ENCODE assay signal across 1 cellular context in genomic region chr7:24923172-24923865, GRCh38.
TF ChIP-seq lines count a peak whose summit lies in the region.

No MANE protein-coding gene starts in this region.

TF ChIP-seq in WTC11, 78 proteins besides CTCF, POLR2A, EP300 and RAD21 (continued from another document):
- TF ChIP-seq GTF2I (CRISPR knock-in tag; conservative IDR thresholded peaks at IDR 0.05): no peak
- TF ChIP-seq, protein P1, sequence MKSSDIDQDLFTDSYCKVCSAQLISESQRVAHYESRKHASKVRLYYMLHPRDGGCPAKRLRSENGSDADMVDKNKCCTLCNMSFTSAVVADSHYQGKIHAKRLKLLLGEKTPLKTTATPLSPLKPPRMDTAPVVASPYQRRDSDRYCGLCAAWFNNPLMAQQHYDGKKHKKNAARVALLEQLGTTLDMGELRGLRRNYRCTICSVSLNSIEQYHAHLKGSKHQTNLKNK (CRISPR knock-in tag; IDR thresholded peaks at IDR 0.05): no peak
- TF ChIP-seq ZNF396 (CRISPR knock-in tag; IDR thresholded peaks at IDR 0.05; ENCODE audit: borderline replicate concordance): no peak
- no peak for TF ChIP-seq SMAD4 (CRISPR knock-in tag; IDR thresholded peaks at IDR 0.05)
- TF ChIP-seq, protein P2, sequence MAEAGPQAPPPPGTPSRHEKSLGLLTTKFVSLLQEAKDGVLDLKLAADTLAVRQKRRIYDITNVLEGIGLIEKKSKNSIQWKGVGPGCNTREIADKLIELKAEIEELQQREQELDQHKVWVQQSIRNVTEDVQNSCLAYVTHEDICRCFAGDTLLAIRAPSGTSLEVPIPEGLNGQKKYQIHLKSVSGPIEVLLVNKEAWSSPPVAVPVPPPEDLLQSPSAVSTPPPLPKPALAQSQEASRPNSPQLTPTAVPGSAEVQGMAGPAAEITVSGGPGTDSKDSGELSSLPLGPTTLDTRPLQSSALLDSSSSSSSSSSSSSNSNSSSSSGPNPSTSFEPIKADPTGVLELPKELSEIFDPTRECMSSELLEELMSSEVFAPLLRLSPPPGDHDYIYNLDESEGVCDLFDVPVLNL (CRISPR knock-in tag; IDR thresholded peaks at IDR 0.05; ENCODE audit: borderline replicate concordance, low read depth): no peak
- no peak for TF ChIP-seq EMX1 (CRISPR knock-in tag; IDR thresholded peaks at IDR 0.05)
- TF ChIP-seq HMGA2 (CRISPR knock-in tag; IDR thresholded peaks at IDR 0.05): no peak
- TF ChIP-seq CDX4 (CRISPR knock-in tag; IDR thresholded peaks at IDR 0.05; ENCODE audit: borderline replicate concordance): no peak
- TF ChIP-seq, protein P3, sequence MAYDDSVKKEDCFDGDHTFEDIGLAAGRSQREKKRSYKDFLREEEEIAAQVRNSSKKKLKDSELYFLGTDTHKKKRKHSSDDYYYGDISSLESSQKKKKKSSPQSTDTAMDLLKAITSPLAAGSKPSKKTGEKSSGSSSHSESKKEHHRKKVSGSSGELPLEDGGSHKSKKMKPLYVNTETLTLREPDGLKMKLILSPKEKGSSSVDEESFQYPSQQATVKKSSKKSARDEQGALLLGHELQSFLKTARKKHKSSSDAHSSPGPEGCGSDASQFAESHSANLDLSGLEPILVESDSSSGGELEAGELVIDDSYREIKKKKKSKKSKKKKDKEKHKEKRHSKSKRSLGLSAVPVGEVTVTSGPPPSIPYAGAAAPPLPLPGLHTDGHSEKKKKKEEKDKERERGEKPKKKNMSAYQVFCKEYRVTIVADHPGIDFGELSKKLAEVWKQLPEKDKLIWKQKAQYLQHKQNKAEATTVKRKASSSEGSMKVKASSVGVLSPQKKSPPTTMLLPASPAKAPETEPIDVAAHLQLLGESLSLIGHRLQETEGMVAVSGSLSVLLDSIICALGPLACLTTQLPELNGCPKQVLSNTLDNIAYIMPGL (CRISPR knock-in tag; IDR thresholded peaks at IDR 0.05): no peak
- TF ChIP-seq CREB1 (CRISPR knock-in tag; IDR thresholded peaks at IDR 0.05): no peak
- no peak for TF ChIP-seq ESRRA (CRISPR knock-in tag; IDR thresholded peaks at IDR 0.05; ENCODE audit: borderline replicate concordance)
- TF ChIP-seq SOX15 (CRISPR knock-in tag; IDR thresholded peaks at IDR 0.05): no peak
- TF ChIP-seq TEAD1 (CRISPR knock-in tag; IDR thresholded peaks at IDR 0.05): no peak
